In genomic region chr17:63705657-63706056, GRCh38 we compare ENCODE assay signal across 15 cellular contexts.
DNase-seq lines count a peak whose midpoint lies in the region; ATAC-seq and TF ChIP-seq lines count a peak whose summit lies in the region.
"Had no signal": no experiment of that assay in that cellular context is flagged by ENCODE, and none has a peak within 500 bp of the region (broad histone marks: within the 10 kb centered on the region; RNA-seq: fewer than 3 reads in every experiment).

No MANE protein-coding gene starts in this region.

- H3K36me3 Mint-ChIP-seq in activated T-cell treated with anti-CD3 and anti-CD28 coated beads, Interleukin-2, amount 50 U/mL, for 24 hours (ENCODE audit: low read depth), result peaks cover 88% of the 10 kb centered on the region

- H3K4me1 ChIP-seq in effector memory CD4-positive, alpha-beta T cell (ENCODE audit: control insufficient read depth, insufficient read depth, low read length, poor library complexity, severe bottlenecking), result peaks cover 93% of the 10 kb centered on the region

- H3K27ac Mint-ChIP-seq in activated T-cell treated with anti-CD3 and anti-CD28 coated beads, Interleukin-2, amount 50 U/mL, for 24 hours, result peak overlapping the region; percentile 91
- peak overlapping the region; percentile 67 to 83 for H3K27ac Mint-ChIP-seq in stimulated activated naive CD8-positive, alpha-beta T cell treated with anti-CD3 and anti-CD28 coated beads, Interleukin-15, amount 100 ng/mL, for 72 hours

- no peaks in the 10 kb centered on the region for H3K27me3 Mint-ChIP-seq in activated T-cell treated with anti-CD3 and anti-CD28 coated beads, Interleukin-2, amount 50 U/mL, for 24 hours
- no peaks in the 10 kb centered on the region for H3K27me3 Mint-ChIP-seq in stimulated activated naive CD8-positive, alpha-beta T cell treated with anti-CD3 and anti-CD28 coated beads, Interleukin-15, amount 100 ng/mL, for 72 hours

- H3K9me3 ChIP-seq in SU-DHL-6 (ENCODE audit: insufficient read depth, low read length), result no peaks in the 10 kb centered on the region
- no peaks in the 10 kb centered on the region for H3K9me3 ChIP-seq in effector memory CD4-positive, alpha-beta T cell (ENCODE audit: control insufficient read depth, low read length)
- H3K9me3 ChIP-seq: pancreas had no signal

- no peaks in the 10 kb centered on the region for H3K9me3 Mint-ChIP-seq in activated T-cell treated with anti-CD3 and anti-CD28 coated beads, Interleukin-2, amount 50 U/mL, for 24 hours
- H3K9me3 Mint-ChIP-seq in stimulated activated naive CD8-positive, alpha-beta T cell treated with anti-CD3 and anti-CD28 coated beads, Interleukin-15, amount 100 ng/mL, for 72 hours, result no peaks in the 10 kb centered on the region

- no peaks in the 10 kb centered on the region for H3K9me2 ChIP-seq in SU-DHL-6 (replicated peaks; ENCODE audit: insufficient read depth, low read length)

- peak overlapping the region; percentile 6 for H3K4me3 Mint-ChIP-seq in activated T-cell treated with anti-CD3 and anti-CD28 coated beads, Interleukin-2, amount 50 U/mL, for 24 hours
- peak overlapping the region; percentile 39 to 66 for H3K4me3 Mint-ChIP-seq in stimulated activated naive CD8-positive, alpha-beta T cell treated with anti-CD3 and anti-CD28 coated beads, Interleukin-15, amount 100 ng/mL, for 72 hours

- ATAC-seq in stimulated activated naive CD8-positive, alpha-beta T cell treated with anti-CD3 and anti-CD28 coated beads, Interleukin-15, amount 100 ng/mL, for 72 hours, result no peak
- ATAC-seq: K562, left cardiac atrium, pancreas, Right ventricle myocardium inferior had no signal

- DNase-seq in activated T-cell treated with anti-CD3 and anti-CD28 coated beads, Interleukin-2, amount 50 U/mL, for 24 hours, result no peak
- DNase-seq in activated T-cell treated with anti-CD3 and anti-CD28 coated beads, Interleukin-2, amount 50 U/mL, for 48 hours, result no peak
- DNase-seq in effector memory CD4-positive, alpha-beta T cell, result no peak
- no peak for DNase-seq in stimulated activated naive CD8-positive, alpha-beta T cell treated with anti-CD3 and anti-CD28 coated beads, Interleukin-15, amount 100 ng/mL, for 72 hours
- DNase-seq in NCI-H1694 (lab: John Stamatoyannopoulos, UW) (no peak), NCI-H146 (lab: John Stamatoyannopoulos, UW) (no peak), SHP77 (lab: John Stamatoyannopoulos, UW) (no peak)
- DNase-seq: cerebellar nuclear complex; left cardiac atrium; NCI-H2171; pancreas; stimulated activated CD4-positive, alpha-beta T cell treated with anti-CD3 and anti-CD28 coated beads, Interleukin-4, amount 100 ng/mL, for 4 hours had no signal

- no peaks in the 10 kb centered on the region for H3K36me3 ChIP-seq in SU-DHL-6 (ENCODE audit: low read length)
- peaks cover 5% of the 10 kb centered on the region for H3K36me3 ChIP-seq in effector memory CD4-positive, alpha-beta T cell (ENCODE audit: control insufficient read depth, insufficient read depth, low read length)
- H3K36me3 ChIP-seq: pancreas had no signal

- H3K27me3 ChIP-seq in SU-DHL-6 (ENCODE audit: low read length), result no peaks in the 10 kb centered on the region
- H3K27me3 ChIP-seq in effector memory CD4-positive, alpha-beta T cell (replicated peaks; ENCODE audit: control insufficient read depth, insufficient read depth, low read length, poor library complexity, severe bottlenecking), result no peaks in the 10 kb centered on the region
- H3K27me3 ChIP-seq: pancreas had no signal

- peaks cover 86% of the 10 kb centered on the region for H3K4me1 Mint-ChIP-seq in activated T-cell treated with anti-CD3 and anti-CD28 coated beads, Interleukin-2, amount 50 U/mL, for 24 hours (ENCODE audit: low read depth)
- peaks cover 85% of the 10 kb centered on the region for H3K4me1 Mint-ChIP-seq in stimulated activated naive CD8-positive, alpha-beta T cell treated with anti-CD3 and anti-CD28 coated beads, Interleukin-15, amount 100 ng/mL, for 72 hours

- peaks cover 25% of the 10 kb centered on the region for H3F3A ChIP-seq in SU-DHL-6 (ENCODE audit: insufficient read depth)

- no peak overlapping the region for H3K4me3 ChIP-seq in SU-DHL-6 (ENCODE audit: insufficient read depth, low read length, poor library complexity, severe bottlenecking)
- H3K4me3 ChIP-seq in effector memory CD4-positive, alpha-beta T cell (ENCODE audit: insufficient read depth, low read depth, low read length, poor library complexity, severe bottlenecking), result no peak overlapping the region
- H3K4me3 ChIP-seq: K562, pancreas had no signal

- H3K79me2 ChIP-seq in SU-DHL-6 (ENCODE audit: insufficient read depth, low read length), result no peaks in the 10 kb centered on the region

- H2AFZ ChIP-seq in SU-DHL-6 (ENCODE audit: low read depth, low read length, severe bottlenecking), result no peak overlapping the region

- peak overlapping the region; percentile 19; the same call in 1 of the 2 replicates for H3K27ac ChIP-seq in SU-DHL-6 (ENCODE audit: low read depth, low read length)
- peak overlapping the region; percentile 66 for H3K27ac ChIP-seq in effector memory CD4-positive, alpha-beta T cell (ENCODE audit: insufficient read depth, low read length, poor library complexity, severe bottlenecking)
- H3K27ac ChIP-seq: pancreas had no signal

- H4K20me1 ChIP-seq in SU-DHL-6 (ENCODE audit: low read depth, low read length), result no peaks in the 10 kb centered on the region

- H3K4me2 ChIP-seq in SU-DHL-6 (ENCODE audit: low read depth, low read length, poor library complexity, severe bottlenecking), result no peak overlapping the region

- TF ChIP-seq CTCF in SU-DHL-6 (IDR thresholded peaks at IDR 0.05; ENCODE audit: insufficient read depth, low read length, poor library complexity, severe bottlenecking), result no peak

- no peak overlapping the region for H3K9ac ChIP-seq in SU-DHL-6 (ENCODE audit: low read length)
